ENCODE assay signal across 8 cellular contexts in the genomic region with DNA sequence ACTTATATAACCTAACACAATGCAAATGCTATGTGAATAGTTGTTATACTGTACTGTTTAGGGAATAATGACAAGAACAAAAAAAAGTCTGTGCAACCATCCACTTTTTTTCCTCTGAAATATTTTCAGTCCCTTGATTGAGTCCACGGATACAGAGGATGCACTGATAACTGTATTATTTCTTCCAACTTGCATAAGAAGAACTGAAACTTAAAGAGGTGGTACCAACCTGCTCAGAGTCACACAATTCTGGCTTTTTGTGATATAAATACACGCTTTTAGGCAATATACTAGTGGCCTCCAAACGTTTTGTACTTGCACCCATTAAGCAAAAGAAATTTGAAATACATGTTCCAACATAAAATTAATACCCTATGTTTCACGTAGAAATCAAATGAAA. TPM values are rescaled to one million over a fixed set of nuclear protein-coding genes. Genes with fewer than 3 reads are reported as not detected.
DNase-seq lines count a peak whose midpoint lies in the region; ATAC-seq and TF ChIP-seq lines count a peak whose summit lies in the region.

No MANE protein-coding gene starts in this region.

- no peaks in the 10 kb centered on the region for H3K27me3 Mint-ChIP-seq in activated CD4-positive, alpha-beta T cell treated with anti-CD3 and anti-CD28 coated beads, Interleukin-2, amount 10 ng/mL, durations not matched to agents 24 days and 14 days

- no peak for DNase-seq in activated CD4-positive, alpha-beta T cell treated with anti-CD3 and anti-CD28 coated beads, Interleukin-2, amount 10 ng/mL, durations not matched to agents 24 days and 14 days
- no peak for DNase-seq in activated CD4-positive, alpha-beta T cell treated with anti-CD3 and anti-CD28 coated beads, Interleukin-2, amount 50 U/mL, for 4 hours
- DNase-seq in KG1 (lab: John Stamatoyannopoulos, UW) (no peak), NCI-H146 treated with DMSO at 0.1 percent for 48 hours (lab: John Stamatoyannopoulos, UW; ENCODE audit: unreplicated experiment) (no peak), left lung (no peak)

- H3K9me3 Mint-ChIP-seq in activated CD4-positive, alpha-beta T cell treated with anti-CD3 and anti-CD28 coated beads, Interleukin-2, amount 10 ng/mL, durations not matched to agents 24 days and 14 days = no peaks in the 10 kb centered on the region

- peaks cover 43% of the 10 kb centered on the region for H3K4me1 Mint-ChIP-seq in activated CD4-positive, alpha-beta T cell treated with anti-CD3 and anti-CD28 coated beads, Interleukin-2, amount 10 ng/mL, durations not matched to agents 24 days and 14 days

- peaks cover 8% of the 10 kb centered on the region for H3K36me3 Mint-ChIP-seq in activated CD4-positive, alpha-beta T cell treated with anti-CD3 and anti-CD28 coated beads, Interleukin-2, amount 10 ng/mL, durations not matched to agents 24 days and 14 days (ENCODE audit: low read depth)

- H3K27ac ChIP-seq in duodenal mucosa (ENCODE audit: low read depth, low read length) (no peak overlapping the region), left lung (no peak overlapping the region)

- TF ChIP-seq CTCF in left lung (IDR thresholded peaks at IDR 0.05) = no peak

- peaks cover 17 to 26% of the 10 kb centered on the region in 2 donors for H3K4me1 ChIP-seq in duodenal mucosa (ENCODE audit: control insufficient read depth in 1 of 2, insufficient read depth in 2 of 2, low read length in 2 of 2)
- H3K4me1 ChIP-seq in skeletal muscle satellite cell (ENCODE audit: control insufficient read depth, insufficient read depth, low read length) = peaks cover 35% of the 10 kb centered on the region
- H3K4me1 ChIP-seq in left lung = peaks cover 0 to 33% of the 10 kb centered on the region in 2 donors

- peak overlapping the region; percentile 84 for H3K4me3 Mint-ChIP-seq in activated CD4-positive, alpha-beta T cell treated with anti-CD3 and anti-CD28 coated beads, Interleukin-2, amount 10 ng/mL, durations not matched to agents 24 days and 14 days

- H3K36me3 ChIP-seq in duodenal mucosa (ENCODE audit: control insufficient read depth in 1 of 2, insufficient read depth in 2 of 2, low read length in 2 of 2) (no peaks in the 10 kb centered on the region), skeletal muscle satellite cell (ENCODE audit: insufficient read depth, low read length) (no peaks in the 10 kb centered on the region), left lung (no peaks in the 10 kb centered on the region)

- H3K27ac Mint-ChIP-seq in activated CD4-positive, alpha-beta T cell treated with anti-CD3 and anti-CD28 coated beads, Interleukin-2, amount 10 ng/mL, durations not matched to agents 24 days and 14 days = no peak overlapping the region

- H3K4me2 ChIP-seq in skeletal muscle satellite cell (ENCODE audit: low read length) = peak overlapping the region; percentile 89

- H3K4me3 ChIP-seq in duodenal mucosa (ENCODE audit: low read depth in 1 of 2, low read length in 2 of 2) (peak overlapping the region; percentile 85 to 89), skeletal muscle satellite cell (ENCODE audit: low read length) (peak overlapping the region; percentile 89), left lung (peak overlapping the region in 1 of 2 donors; percentile 93)

- H3K27me3 ChIP-seq in duodenal mucosa (ENCODE audit: control insufficient read depth in 1 of 2, insufficient read depth in 2 of 2, low read length in 2 of 2) (no peaks in the 10 kb centered on the region), skeletal muscle satellite cell (ENCODE audit: control insufficient read depth, insufficient read depth, low read length) (no peaks in the 10 kb centered on the region), left lung (no peaks in the 10 kb centered on the region)

- ATAC-seq in HG03575 (IDR thresholded peaks at IDR 0.05; ENCODE audit: extremely low read depth, insufficient number of reproducible peaks, low FRiP score, unreplicated experiment) (peak; percentile 22), left lung (no peak)

- H3K9ac ChIP-seq in duodenal mucosa (ENCODE audit: low read depth in 1 of 2, low read length in 2 of 2) (peak overlapping the region in 1 of 2 donors; percentile 79), skeletal muscle satellite cell (ENCODE audit: low read depth, low read length) (peak overlapping the region; percentile 100)

- intact Hi-C loops in activated CD4-positive, alpha-beta T cell treated with anti-CD3 and anti-CD28 coated beads, Interleukin-2, amount 10 ng/mL, durations not matched to agents 24 days and 14 days (cut with micrococcal nuclease) = loop anchor here (2.0 kb wide), 1 partner anchor 33 kb away; no protein-coding TSS in a partner anchor
- intact Hi-C loops in left lung (cut with DNase I) = no loop called here

- H3K9me3 ChIP-seq in duodenal mucosa (ENCODE audit: control insufficient read depth in 1 of 2, low read length in 2 of 2) (no peaks in the 10 kb centered on the region), skeletal muscle satellite cell (replicated peaks; ENCODE audit: low read length) (no peaks in the 10 kb centered on the region), left lung (no peaks in the 10 kb centered on the region)

RNA-seq across cellular contexts. Expression of a gene that starts 1.3 kb away (rescaled TPM):
- 31.4 and 34.9 TPM in 2 replicates for total RNA-seq in activated CD4-positive, alpha-beta T cell treated with anti-CD3 and anti-CD28 coated beads, Interleukin-2, amount 10 ng/mL, durations not matched to agents 24 days and 14 days
- 12.5 and 17.7 TPM in 2 replicates for total RNA-seq in skeletal muscle satellite cell (2012; rRNA removed)
- total RNA-seq in left lung = 10 to 100 TPM; 18.5 to 19.9 TPM

RNA-seq across cellular contexts. Expression of a gene that starts 1.7 kb away (rescaled TPM):
- total RNA-seq in activated CD4-positive, alpha-beta T cell treated with anti-CD3 and anti-CD28 coated beads, Interleukin-2, amount 10 ng/mL, durations not matched to agents 24 days and 14 days = 26.4 and 30.9 TPM in 2 replicates
- 13.8 and 17.2 TPM in 2 replicates for total RNA-seq in skeletal muscle satellite cell (2012; rRNA removed)
- total RNA-seq in left lung = 1 to 10 TPM; 7.5 to 9.6 TPM
